Comparison of ENCODE assay signal across 1 cellular context in the genomic region with DNA sequence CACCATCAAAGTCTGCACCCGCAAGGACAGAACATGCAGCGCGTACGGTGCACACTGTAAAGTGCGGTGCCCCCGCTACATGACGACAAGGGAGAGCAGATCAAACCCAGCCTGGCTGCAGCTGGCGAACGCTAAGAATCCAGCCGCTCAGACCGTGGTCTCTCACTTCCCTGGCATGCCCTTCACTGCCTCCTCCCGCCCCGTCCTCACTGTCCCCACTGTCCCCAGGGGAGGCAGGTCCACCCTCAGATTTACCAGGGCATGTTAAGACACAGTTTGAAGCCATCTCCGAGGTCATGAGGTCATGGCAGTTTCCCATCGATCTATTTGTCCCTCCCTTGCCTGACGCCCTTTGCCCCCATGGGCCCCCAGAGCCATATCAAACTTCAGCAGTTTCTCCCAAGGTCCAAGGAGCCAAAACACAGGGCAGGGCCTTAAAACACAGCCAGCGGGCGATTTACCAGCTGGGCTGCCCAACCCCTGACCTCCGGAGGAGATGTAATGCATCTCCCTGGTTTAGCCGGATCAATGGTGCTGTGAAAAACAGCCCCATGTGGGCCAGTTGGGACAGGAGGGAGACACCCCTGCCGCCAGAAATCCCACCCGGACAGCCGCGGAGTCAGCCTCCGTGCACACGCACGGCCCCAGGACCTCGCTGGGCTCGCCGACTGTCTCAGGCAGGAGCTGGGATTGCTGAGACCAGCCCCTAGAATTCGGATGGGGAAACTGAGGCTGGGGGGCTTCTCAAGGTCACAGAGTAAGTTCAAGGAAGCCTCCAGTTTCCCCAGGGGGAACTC.
TF ChIP-seq lines count a peak whose summit lies in the region.

No MANE protein-coding gene starts in this region.

TF ChIP-seq in GM23338, 12 proteins besides CTCF, POLR2A, EP300 and RAD21 (continued from another document):
- TF ChIP-seq, protein P1, sequence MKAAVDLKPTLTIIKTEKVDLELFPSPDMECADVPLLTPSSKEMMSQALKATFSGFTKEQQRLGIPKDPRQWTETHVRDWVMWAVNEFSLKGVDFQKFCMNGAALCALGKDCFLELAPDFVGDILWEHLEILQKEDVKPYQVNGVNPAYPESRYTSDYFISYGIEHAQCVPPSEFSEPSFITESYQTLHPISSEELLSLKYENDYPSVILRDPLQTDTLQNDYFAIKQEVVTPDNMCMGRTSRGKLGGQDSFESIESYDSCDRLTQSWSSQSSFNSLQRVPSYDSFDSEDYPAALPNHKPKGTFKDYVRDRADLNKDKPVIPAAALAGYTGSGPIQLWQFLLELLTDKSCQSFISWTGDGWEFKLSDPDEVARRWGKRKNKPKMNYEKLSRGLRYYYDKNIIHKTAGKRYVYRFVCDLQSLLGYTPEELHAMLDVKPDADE (IDR thresholded peaks at IDR 0.05): no peak
